ENCODE assay signal across 30 cellular contexts in the genomic region with DNA sequence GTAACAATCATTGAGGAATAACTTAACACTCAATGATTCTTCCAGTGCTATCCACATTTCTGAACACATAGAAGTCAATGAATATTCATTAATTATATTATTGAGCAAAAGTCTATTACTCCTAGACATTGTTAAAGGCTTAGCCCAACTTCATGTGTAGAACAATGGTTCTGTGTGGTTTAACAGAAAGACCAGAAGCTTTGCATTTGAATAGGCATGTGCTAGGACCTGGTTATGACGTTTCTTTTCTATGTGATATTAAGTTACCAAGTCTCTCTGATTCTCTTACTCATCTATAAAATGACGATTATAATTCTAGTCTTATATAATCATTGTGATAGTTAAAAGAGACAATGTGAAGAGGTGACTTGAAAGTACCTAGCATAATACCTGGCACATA. TPM values are rescaled to one million over a fixed set of nuclear protein-coding genes. Genes with fewer than 3 reads are reported as not detected.
DNase-seq lines count a peak whose midpoint lies in the region; FAIRE-seq and TF ChIP-seq lines count a peak whose summit lies in the region.
"Had no signal": no experiment of that assay in that cellular context is flagged by ENCODE, and none has a peak within 500 bp of the region (broad histone marks: within the 10 kb centered on the region; RNA-seq: fewer than 3 reads in every experiment).

No MANE protein-coding gene starts in this region.

- no peak for TF ChIP-seq CTCF in D721Med (IDR thresholded peaks at IDR 0.05; ENCODE audit: insufficient read depth, missing control alignments)
- TF ChIP-seq CTCF in osteoblast (IDR thresholded peaks at IDR 0.05; ENCODE audit: extremely low read depth, low read depth, low read length) = no peak
- TF ChIP-seq CTCF in uterus (IDR thresholded peaks at IDR 0.05) = no peak

- TF ChIP-seq POLR2A in uterus (IDR thresholded peaks at IDR 0.05) = no peak

- FAIRE-seq in D721Med (lab: Jason Lieb, UNC) = peak; percentile 80
- FAIRE-seq: A204.1, GM12878, GM12892, GM18507, GM19239 had no signal

- no peaks in the 10 kb centered on the region for H3K27me3 ChIP-seq in osteoblast (ENCODE audit: insufficient read depth, low read length)
- H3K27me3 ChIP-seq in uterus = no peaks in the 10 kb centered on the region
- H3K27me3 ChIP-seq: BE2C, BLaER1 had no signal

- H3K27ac ChIP-seq in osteoblast (ENCODE audit: low read depth, low read length) (no peak overlapping the region), uterus (no peak overlapping the region)
- H3K27ac ChIP-seq: BLaER1 had no signal

- H3K9me3 ChIP-seq in osteoblast (ENCODE audit: low read depth, low read length) (no peaks in the 10 kb centered on the region), uterus (no peaks in the 10 kb centered on the region)
- H3K9me3 ChIP-seq: BE2C had no signal

- no peaks in the 10 kb centered on the region for H4K20me1 ChIP-seq in osteoblast (ENCODE audit: insufficient read depth, low read length)
- H4K20me1 ChIP-seq: BLaER1 had no signal

- H3K4me3 ChIP-seq in osteoblast (ENCODE audit: insufficient read depth, low read length) (no peak overlapping the region), uterus (no peak overlapping the region)
- H3K4me3 ChIP-seq: BLaER1, GM12878 had no signal

- no peak for DNase-seq in D721Med (ENCODE audit: insufficient read length, low spot score)
- DNase-seq in NCI-H526 (lab: John Stamatoyannopoulos, UW) = peak; percentile 42 to 50
- DNase-seq in osteoblast (ENCODE audit: insufficient read length, low spot score, missing footprints) = peak; percentile 8
- no peak for DNase-seq in stimulated activated CD4-positive, alpha-beta T cell treated with anti-CD3 and anti-CD28 coated beads, Interleukin-4, amount 100 ng/mL, for 1 hour
- no peak for DNase-seq in uterus
- DNase-seq: 8988T; ACHN; BE2C; C1 segment of cervical spinal cord; Calu3; CD4-positive, alpha-beta memory T cell; CD4-positive, CD25-positive, alpha-beta regulatory T cell; CD8-positive, alpha-beta memory T cell; COR-L47; DMS 273 treated with DMSO at 0.1 percent for 48 hours; DMS153; DMS53; DMS79; DND-41; EL; GDM1 had no signal

- intact Hi-C loops in uterus (cut with DNase I; ENCODE audit: low total_unique reads) = no loop called here

- H3K36me3 ChIP-seq in osteoblast (ENCODE audit: insufficient read depth, low read length) (no peaks in the 10 kb centered on the region), uterus (no peaks in the 10 kb centered on the region)
- H3K36me3 ChIP-seq: BE2C, BLaER1 had no signal

- H3K4me2 ChIP-seq in osteoblast (ENCODE audit: insufficient read depth, low read length) = no peak overlapping the region

- H3K4me1 ChIP-seq in osteoblast (ENCODE audit: insufficient read depth, low read length) = peaks cover 13% of the 10 kb centered on the region
- no peaks in the 10 kb centered on the region for H3K4me1 ChIP-seq in uterus
- H3K4me1 ChIP-seq: BE2C had no signal

- H3K79me2 ChIP-seq in osteoblast (ENCODE audit: insufficient read depth, low read length) = no peaks in the 10 kb centered on the region

- no peak overlapping the region for H2AFZ ChIP-seq in osteoblast (ENCODE audit: low read length)

RNA-seq across cellular contexts. Expression of a gene that starts 5.2 kb away (rescaled TPM):
- total RNA-seq in osteoblast (not detected in 2 replicates), uterus (not detected)
- total RNA-seq: A673; Calu3; CD4-positive, alpha-beta memory T cell; CD4-positive, CD25-positive, alpha-beta regulatory T cell; CD8-positive, alpha-beta memory T cell; Daoy; G401; GM12878 had no signal

Comparison
In these comparisons a context has a peak if more than half of its experiments do, and no peak if none do; other contexts are left out.
1. DNase-seq: peak in NCI-H526 (2 of 2) and osteoblast (single experiment); none in D721Med (single experiment), stimulated activated CD4-positive, alpha-beta T cell treated with anti-CD3 and anti-CD28 coated beads, Interleukin-4, amount 100 ng/mL, for 1 hour (single experiment) and uterus (0 of 2).